In the genomic region with DNA sequence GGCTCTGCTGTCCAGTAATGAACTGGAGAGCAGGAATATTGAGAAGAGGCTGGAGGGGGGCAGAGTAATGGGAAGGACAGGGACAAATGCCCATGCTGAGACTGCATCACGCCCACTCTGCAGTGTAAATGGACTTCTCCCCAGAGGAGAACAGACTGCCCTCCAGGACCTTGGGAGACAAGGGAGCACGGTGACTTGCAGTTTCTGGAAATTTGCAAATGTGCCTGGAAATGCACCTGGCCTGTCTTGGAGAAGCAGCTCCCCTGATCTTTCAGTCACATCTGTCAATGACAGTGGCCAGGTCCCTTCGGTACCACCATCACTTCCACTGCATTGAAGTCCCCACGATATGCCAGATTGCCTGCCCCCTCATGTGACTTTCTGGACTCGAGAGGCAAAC, we compare ENCODE assay signal across 28 cellular contexts.
"Had no signal": no experiment of that assay in that cellular context is flagged by ENCODE, and none has a peak within 500 bp of the region (broad histone marks: within the 10 kb centered on the region; RNA-seq: fewer than 3 reads in every experiment).

No MANE protein-coding gene starts in this region.

- H3K36me3 Mint-ChIP-seq: activated naive CD4-positive, alpha-beta T cell treated with anti-CD3 and anti-CD28 coated beads, Interleukin-2, amount 50 U/mL, for 24 hours; activated naive CD8-positive, alpha-beta T cell treated with anti-CD3 and anti-CD28 coated beads, Interleukin-2, amount 10 ng/mL, durations not matched to agents 7 days and 5 days; WTC11 had no signal

- H3K27me3 ChIP-seq: ascending aorta, cardiac muscle cell had no signal

- H3K36me3 ChIP-seq: ascending aorta, cardiac muscle cell had no signal

- DNase-seq: activated CD4-positive, alpha-beta T cell treated with anti-CD3 and anti-CD28 coated beads for 36 hours; activated CD4-positive, alpha-beta T cell treated with anti-CD3 and anti-CD28 coated beads, Interleukin-2, amount 10 ng/mL, durations not matched to agents 7 days and 5 days; activated CD4-positive, alpha-beta T cell treated with anti-CD3 and anti-CD28 coated beads, Interleukin-2, amount 50 U/mL, for 48 hours; activated CD8-positive, alpha-beta T cell treated with anti-CD3 and anti-CD28 coated beads, Interleukin-2, amount 10 ng/mL, durations not matched to agents 7 days and 5 days; activated gamma-delta T cell; activated naive CD4-positive, alpha-beta T cell treated with Interleukin-2 at 50 U/mL for 16 hours; activated naive CD8-positive, alpha-beta T cell treated with anti-CD3 and anti-CD28 coated beads, Interleukin-2, amount 10 ng/mL, durations not matched to agents 7 days and 5 days; activated T-cell treated with anti-CD3 and anti-CD28 coated beads, Interleukin-2, amount 50 U/mL, for 24 hours; amygdala; NCI-H1092 treated with DMSO at 0.1 percent for 48 hours; NCI-H1417 treated with DMSO at 0.1 percent for 48 hours; NCI-H1694; NCI-H2029; NCI-H345; NCI-H524 treated with DMSO at 0.1 percent for 48 hours; NK-92 treated with Interleukin-12 subunit alpha and Interleukin-12 subunit beta, amount 100 ng/mL, for 24 hours; PC-9; SIG-M5; T1000 had no signal

- H3K4me1 ChIP-seq: ascending aorta had no signal

- H3K27ac Mint-ChIP-seq: activated CD4-positive, alpha-beta T cell treated with anti-CD3 and anti-CD28 coated beads for 36 hours; activated CD4-positive, alpha-beta T cell treated with anti-CD3 and anti-CD28 coated beads, Interleukin-2, amount 10 ng/mL, durations not matched to agents 7 days and 5 days; activated CD8-positive, alpha-beta T cell treated with anti-CD3 and anti-CD28 coated beads, Interleukin-2, amount 10 ng/mL, durations not matched to agents 7 days and 5 days; activated naive CD4-positive, alpha-beta T cell treated with anti-CD3 and anti-CD28 coated beads, Interleukin-2, amount 50 U/mL, for 24 hours; activated naive CD8-positive, alpha-beta T cell treated with anti-CD3 and anti-CD28 coated beads, Interleukin-2, amount 10 ng/mL, durations not matched to agents 7 days and 5 days; activated T-cell treated with anti-CD3 and anti-CD28 coated beads, Interleukin-2, amount 50 U/mL, for 24 hours; activated T-helper 2 cell treated with anti-CD3 and anti-CD28 coated beads, Interferon-gamma antibody, Interleukin-2, Interleukin-4, amounts not matched to agents 10 μg/mL and 5 μg/mL and 100 μg/mL, durations not matched to agents 14 hours and 24 hours and 36 hours; WTC11 had no signal

- H3K27ac ChIP-seq: ascending aorta, cardiac muscle cell, PC-9, RWPE1 had no signal

- H3K9me3 ChIP-seq: ascending aorta had no signal

- H2AFZ ChIP-seq: PC-9 had no signal

- ATAC-seq: activated CD4-positive, alpha-beta T cell treated with anti-CD3 and anti-CD28 coated beads for 36 hours; activated CD4-positive, CD25-positive, alpha-beta regulatory T cell treated with anti-CD3 and anti-CD28 coated beads, Interleukin-2, amount 50 U/mL, for 24 hours; activated CD8-positive, alpha-beta T cell treated with anti-CD3 and anti-CD28 coated beads, Interleukin-2, amount 10 ng/mL, durations not matched to agents 7 days and 5 days; WTC11 had no signal

- H3K4me3 ChIP-seq: ascending aorta, cardiac muscle cell, PC-9 had no signal

- H3K4me3 Mint-ChIP-seq: activated CD4-positive, alpha-beta T cell treated with anti-CD3 and anti-CD28 coated beads for 36 hours; activated CD4-positive, alpha-beta T cell treated with anti-CD3 and anti-CD28 coated beads, Interleukin-2, amount 10 ng/mL, durations not matched to agents 7 days and 5 days; activated CD8-positive, alpha-beta T cell treated with anti-CD3 and anti-CD28 coated beads, Interleukin-2, amount 10 ng/mL, durations not matched to agents 7 days and 5 days; activated naive CD4-positive, alpha-beta T cell treated with anti-CD3 and anti-CD28 coated beads, Interleukin-2, amount 50 U/mL, for 24 hours; activated naive CD8-positive, alpha-beta T cell treated with anti-CD3 and anti-CD28 coated beads, Interleukin-2, amount 10 ng/mL, durations not matched to agents 7 days and 5 days; activated T-cell treated with anti-CD3 and anti-CD28 coated beads, Interleukin-2, amount 50 U/mL, for 24 hours; central memory CD8-positive, alpha-beta T cell; WTC11 had no signal

- H3K4me2 ChIP-seq: PC-9 had no signal

- H3K9me3 Mint-ChIP-seq: activated CD4-positive, alpha-beta T cell treated with anti-CD3 and anti-CD28 coated beads, Interleukin-2, amount 10 ng/mL, durations not matched to agents 7 days and 5 days; activated naive CD4-positive, alpha-beta T cell treated with anti-CD3 and anti-CD28 coated beads, Interleukin-2, amount 50 U/mL, for 24 hours; activated naive CD8-positive, alpha-beta T cell treated with anti-CD3 and anti-CD28 coated beads, Interleukin-2, amount 10 ng/mL, durations not matched to agents 7 days and 5 days; activated T-cell treated with anti-CD3 and anti-CD28 coated beads, Interleukin-2, amount 50 U/mL, for 24 hours; activated T-helper 2 cell treated with anti-CD3 and anti-CD28 coated beads, Interferon-gamma antibody, Interleukin-2, Interleukin-4, amounts not matched to agents 10 μg/mL and 5 μg/mL and 100 μg/mL, durations not matched to agents 14 hours and 24 hours and 36 hours; central memory CD8-positive, alpha-beta T cell had no signal

- H3K4me1 Mint-ChIP-seq: activated CD4-positive, alpha-beta T cell treated with anti-CD3 and anti-CD28 coated beads for 36 hours; activated naive CD4-positive, alpha-beta T cell treated with anti-CD3 and anti-CD28 coated beads, Interleukin-2, amount 50 U/mL, for 24 hours; central memory CD8-positive, alpha-beta T cell had no signal

- FAIRE-seq: RCC 7860 had no signal
